Comparison of ENCODE assay signal across 24 cellular contexts in genomic region chr12:52800259-52800917, GRCh38. TPM values are rescaled to one million over a fixed set of nuclear protein-coding genes. Genes with fewer than 3 reads are reported as not detected.
DNase-seq lines count a peak whose midpoint lies in the region; ATAC-seq and TF ChIP-seq lines count a peak whose summit lies in the region.
"Had no signal": no experiment of that assay in that cellular context is flagged by ENCODE, and none has a peak within 500 bp of the region (broad histone marks: within the 10 kb centered on the region; RNA-seq: fewer than 3 reads in every experiment).

No MANE protein-coding gene starts in this region.

- H3F3A ChIP-seq in PC-3 (ENCODE audit: low read length, unreplicated experiment): no peaks in the 10 kb centered on the region

- no peaks in the 10 kb centered on the region for H3K36me3 ChIP-seq in PC-3 (ENCODE audit: low read depth, low read length)
- H3K36me3 ChIP-seq in esophagus squamous epithelium: no peaks in the 10 kb centered on the region
- no peaks in the 10 kb centered on the region for H3K36me3 ChIP-seq in upper lobe of right lung
- H3K36me3 ChIP-seq: Peyer's patch had no signal

- intact Hi-C loops in PC-3 (cut with micrococcal nuclease): loop anchor here (5.0 kb wide), 1 partner anchor 58 kb away; no protein-coding TSS in a partner anchor
- intact Hi-C loops in esophagus squamous epithelium (cut with DNase I): no loop called here
- intact Hi-C loops in upper lobe of right lung (cut with DNase I): no loop called here

- H3K9ac ChIP-seq in PC-3 (ENCODE audit: low read length): no peak overlapping the region; the same call in 1 of the 2 replicates

- no peaks in the 10 kb centered on the region for H3K27me3 ChIP-seq in PC-3 (ENCODE audit: low read length)
- no peaks in the 10 kb centered on the region for H3K27me3 ChIP-seq in esophagus squamous epithelium
- no peaks in the 10 kb centered on the region for H3K27me3 ChIP-seq in upper lobe of right lung
- H3K27me3 ChIP-seq: Peyer's patch had no signal

- H3K27ac Mint-ChIP-seq in natural killer cell treated with Interleukin-12 subunit alpha and Interleukin-12 subunit beta and Interleukin-15 and Interleukin-18, amount 100 ng/mL, for 72 hours: no peak overlapping the region
- H3K27ac Mint-ChIP-seq: IgD-negative memory B cell had no signal

- H3K27ac ChIP-seq in PC-3 (ENCODE audit: low read length): peak overlapping the region; percentile 89
- H3K27ac ChIP-seq in esophagus squamous epithelium: peak overlapping the region; percentile 28 to 62 (median 54)
- no peak overlapping the region for H3K27ac ChIP-seq in upper lobe of right lung
- H3K27ac ChIP-seq: Peyer's patch, SK-N-MC had no signal

- DNase-seq in NCI-H2196 (lab: John Stamatoyannopoulos, UW; ENCODE audit: unreplicated experiment) (peak; percentile 52), NCI-H2196 treated with DMSO at 0.1 percent for 48 hours (lab: John Stamatoyannopoulos, UW; ENCODE audit: unreplicated experiment) (no peak), PC-3 (no peak), esophagus squamous epithelium (lab: John Stamatoyannopoulos, UW) (no peak), upper lobe of right lung (peak; percentile 25), SHP77 (lab: John Stamatoyannopoulos, UW) (no peak), NCI-H2081 treated with DMSO at 0.1 percent for 48 hours (lab: John Stamatoyannopoulos, UW) (no peak)
- no peak for DNase-seq in natural killer cell treated with Interleukin-12 subunit alpha and Interleukin-12 subunit beta and Interleukin-15 and Interleukin-18, amount 100 ng/mL, for 72 hours (ENCODE audit: low spot score)
- DNase-seq: 8988T; AML-193; C1 segment of cervical spinal cord; DMS79; MV-4-11; NCI-H1105 treated with DMSO at 0.1 percent for 48 hours; NCI-H2171 treated with DMSO at 0.1 percent for 48 hours; NCI-H446 treated with DMSO at 0.1 percent for 48 hours; NCI-H526 treated with DMSO at 0.1 percent for 48 hours; NK-92 treated with Interleukin-12 subunit alpha and Interleukin-12 subunit beta, amount 100 ng/mL, for 24 hours; Peyer's patch; Right ventricle myocardium superior; SW 1271 had no signal

- no peaks in the 10 kb centered on the region for H3K9me3 Mint-ChIP-seq in natural killer cell treated with Interleukin-12 subunit alpha and Interleukin-12 subunit beta and Interleukin-15 and Interleukin-18, amount 100 ng/mL, for 72 hours
- H3K9me3 Mint-ChIP-seq: IgD-negative memory B cell had no signal

- TF ChIP-seq CTCF in PC-3 (conservative IDR thresholded peaks at IDR 0.05; ENCODE audit: low read depth, low read length) (no peak), esophagus squamous epithelium (IDR thresholded peaks at IDR 0.05) (no peak), upper lobe of right lung (IDR thresholded peaks at IDR 0.05) (no peak)

- no peaks in the 10 kb centered on the region for H3K36me3 Mint-ChIP-seq in natural killer cell treated with Interleukin-12 subunit alpha and Interleukin-12 subunit beta and Interleukin-15 and Interleukin-18, amount 100 ng/mL, for 72 hours
- H3K36me3 Mint-ChIP-seq: IgD-negative memory B cell had no signal

- no peaks in the 10 kb centered on the region for H4K20me1 ChIP-seq in PC-3 (ENCODE audit: low read length)

- POLR2A ChIA-PET in PC-3 (lab: Charles Lee; ENCODE audit: unreplicated experiment): interaction anchor here (0.6 kb wide), 1 partner anchor 41 kb away, joined by 7 read pairs; no protein-coding TSS in a partner anchor

- no peaks in the 10 kb centered on the region for H3K9me2 ChIP-seq in PC-3 (replicated peaks; ENCODE audit: low read length)

- TF ChIP-seq POLR2A in esophagus squamous epithelium (IDR thresholded peaks at IDR 0.05): no peak

- CTCF ChIA-PET in PC-3 (lab: Charles Lee): interaction anchor here (0.7 kb wide), 1 partner anchor 774 kb away, joined by 3 read pairs; no protein-coding TSS in a partner anchor

- no peaks in the 10 kb centered on the region for H3K79me2 ChIP-seq in PC-3 (ENCODE audit: low read length)

- no peaks in the 10 kb centered on the region for H3K27me3 Mint-ChIP-seq in natural killer cell treated with Interleukin-12 subunit alpha and Interleukin-12 subunit beta and Interleukin-15 and Interleukin-18, amount 100 ng/mL, for 72 hours

- no TSS peak for BruUV-seq in PC-3 (replicated peaks; lab: Mats Ljungman, UMichigan)

- H3K4me3 ChIP-seq in PC-3 (ENCODE audit: low read length) (no peak overlapping the region), esophagus squamous epithelium (no peak overlapping the region), upper lobe of right lung (no peak overlapping the region)
- H3K4me3 ChIP-seq: Peyer's patch, SK-N-MC had no signal

- no peak overlapping the region for H3K4me2 ChIP-seq in PC-3 (ENCODE audit: low read length)

- peaks cover 54% of the 10 kb centered on the region for H3K4me1 ChIP-seq in PC-3 (ENCODE audit: insufficient read depth, low read length)
- peaks cover 6 to 78% (median 15%) of the 10 kb centered on the region in 3 donors for H3K4me1 ChIP-seq in esophagus squamous epithelium
- peaks cover 11% of the 10 kb centered on the region for H3K4me1 ChIP-seq in upper lobe of right lung
- H3K4me1 ChIP-seq: Peyer's patch had no signal

- ATAC-seq in PC-3 (no peak), upper lobe of right lung (no peak)
- ATAC-seq in natural killer cell treated with Interleukin-12 subunit alpha and Interleukin-12 subunit beta and Interleukin-15 and Interleukin-18, amount 100 ng/mL, for 72 hours: no peak

- no peaks in the 10 kb centered on the region for H3K4me1 Mint-ChIP-seq in natural killer cell treated with Interleukin-12 subunit alpha and Interleukin-12 subunit beta and Interleukin-15 and Interleukin-18, amount 100 ng/mL, for 72 hours (ENCODE audit: low read depth in 2 of 2)
- H3K4me1 Mint-ChIP-seq: IgD-negative memory B cell had no signal

- no peak overlapping the region for H3K4me3 Mint-ChIP-seq in natural killer cell treated with Interleukin-12 subunit alpha and Interleukin-12 subunit beta and Interleukin-15 and Interleukin-18, amount 100 ng/mL, for 72 hours
- H3K4me3 Mint-ChIP-seq: IgD-negative memory B cell had no signal

- H3K9me3 ChIP-seq in PC-3 (ENCODE audit: low read length) (no peaks in the 10 kb centered on the region), esophagus squamous epithelium (no peaks in the 10 kb centered on the region), upper lobe of right lung (no peaks in the 10 kb centered on the region)
- H3K9me3 ChIP-seq: Peyer's patch had no signal

- H2AFZ ChIP-seq in PC-3 (ENCODE audit: low read length): no peak overlapping the region

- 27 to 31% methylated on average over 1 of the region's 1 CpG for WGBS in esophagus squamous epithelium, 2 donors

RNA-seq across cellular contexts. Expression of gene KRT3, which starts 4.5 kb away (rescaled TPM):
- 0.17 and 0.33 TPM in 2 replicates for total RNA-seq in PC-3 (2014; rRNA removed)
- total RNA-seq in esophagus squamous epithelium: 1 to 10 TPM in 2 of 4 donors, under 1 TPM in 2; 0.57 to 1.6 (median 0.86) TPM
- not detected for total RNA-seq in upper lobe of right lung
- not detected for total RNA-seq in natural killer cell treated with Interleukin-12 subunit alpha and Interleukin-12 subunit beta and Interleukin-15 and Interleukin-18, amount 100 ng/mL, for 72 hours
- total RNA-seq: M059J, Peyer's patch, Right ventricle myocardium superior had no signal

RNA-seq across cellular contexts. Expression of gene KRT4, which starts 13.5 kb away (rescaled TPM):
- total RNA-seq in PC-3 (2014; rRNA removed) (20.7 and 23.0 TPM in 2 replicates), esophagus squamous epithelium (over 10,000 TPM in 2 of 4 donors, 1,000 to 10,000 TPM in 2; 3,147 to 27,876 (median 8,563) TPM), upper lobe of right lung (6.8 TPM)
- not detected for total RNA-seq in natural killer cell treated with Interleukin-12 subunit alpha and Interleukin-12 subunit beta and Interleukin-15 and Interleukin-18, amount 100 ng/mL, for 72 hours
- total RNA-seq: M059J, Peyer's patch, Right ventricle myocardium superior had no signal

RNA-seq across cellular contexts. Expression of gene KRT76, which starts 23.2 kb away (rescaled TPM):
- total RNA-seq in PC-3 (2014; rRNA removed): not detected in 2 replicates
- total RNA-seq in esophagus squamous epithelium: not detected
- not detected for total RNA-seq in upper lobe of right lung
- total RNA-seq in natural killer cell treated with Interleukin-12 subunit alpha and Interleukin-12 subunit beta and Interleukin-15 and Interleukin-18, amount 100 ng/mL, for 72 hours: not detected
- total RNA-seq: M059J, Peyer's patch, Right ventricle myocardium superior had no signal

RNA-seq across cellular contexts. Expression of gene KRT79, which starts 33.7 kb away (rescaled TPM):
- 0.46 TPM in 1 of 2 replicates, not detected in the other for total RNA-seq in PC-3 (2014; rRNA removed)
- total RNA-seq in esophagus squamous epithelium: 1 to 10 TPM in 1 of 4 donors, not detected in 3; 1.8 TPM
- 5.4 TPM for total RNA-seq in upper lobe of right lung
- not detected for total RNA-seq in natural killer cell treated with Interleukin-12 subunit alpha and Interleukin-12 subunit beta and Interleukin-15 and Interleukin-18, amount 100 ng/mL, for 72 hours
- total RNA-seq: M059J, Peyer's patch, Right ventricle myocardium superior had no signal

RNA-seq across cellular contexts. Expression of gene KRT78, which starts 48.4 kb away (rescaled TPM):
- total RNA-seq in PC-3 (2014; rRNA removed) (0.12 and 0.15 TPM in 2 replicates), esophagus squamous epithelium (100 to 1,000 TPM; 194 to 481 (median 307) TPM), upper lobe of right lung (not detected)
- not detected for total RNA-seq in natural killer cell treated with Interleukin-12 subunit alpha and Interleukin-12 subunit beta and Interleukin-15 and Interleukin-18, amount 100 ng/mL, for 72 hours
- total RNA-seq: Peyer's patch, Right ventricle myocardium superior had no signal

Comparison
In these comparisons a context has a peak if more than half of its experiments do, and no peak if none do; other contexts are left out.
1. DNase-seq: peak in NCI-H2196 (single experiment) and upper lobe of right lung (single experiment); none in NCI-H2196 treated with DMSO at 0.1 percent for 48 hours (single experiment), PC-3 (single experiment), esophagus squamous epithelium (single experiment), SHP77 (0 of 2), natural killer cell treated with Interleukin-12 subunit alpha and Interleukin-12 subunit beta and Interleukin-15 and Interleukin-18, amount 100 ng/mL, for 72 hours (single experiment) and NCI-H2081 treated with DMSO at 0.1 percent for 48 hours (single experiment).
2. RNA of gene KRT4, which starts 13.5 kb away (total RNA-seq): 3,147 to 27,876 TPM in esophagus squamous epithelium; 20.7 to 23.0 TPM in PC-3, 6.8 TPM in upper lobe of right lung (single experiment) and not detected in natural killer cell treated with Interleukin-12 subunit alpha and Interleukin-12 subunit beta and Interleukin-15 and Interleukin-18, amount 100 ng/mL, for 72 hours; every median in the first group is over 100 times any median in the second.